15 cellular contexts compared by ENCODE assay signal in genomic region chr12:120791669-120792176, GRCh38.
"Had no signal": no experiment of that assay in that cellular context is flagged by ENCODE, and none has a peak within 500 bp of the region (broad histone marks: within the 10 kb centered on the region; RNA-seq: fewer than 3 reads in every experiment).

No MANE protein-coding gene starts in this region.

- DNase-seq: activated CD4-positive, alpha-beta T cell treated with anti-CD3 and anti-CD28 coated beads, Interleukin-2, amount 50 U/mL, for 48 hours; activated CD8-positive, alpha-beta memory T cell treated with anti-CD3 and anti-CD28 coated beads, Interleukin-2, amount 50 U/mL, for 48 hours; activated effector memory CD4-positive, alpha-beta T cell treated with Interleukin-2 at 50 U/mL for 16 hours; caudate nucleus; colonic mucosa; effector CD8-positive, alpha-beta T cell; ovary; stimulated activated CD4-positive, alpha-beta T cell treated with anti-CD3 and anti-CD28 coated beads, Interleukin-4, amount 100 ng/mL, for 1 hour; stimulated activated CD8-positive, alpha-beta memory T cell treated with anti-CD3 and anti-CD28 coated beads, Interleukin-4, amount 100 ng/mL, for 48 hours; upper lobe of right lung had no signal

- H3K4me1 ChIP-seq: colonic mucosa, upper lobe of right lung had no signal

- H3K27ac Mint-ChIP-seq: stimulated activated naive CD8-positive, alpha-beta T cell treated with anti-CD3 and anti-CD28 coated beads, Interleukin-15, Interleukin-2, amounts not matched to agents 100 ng/mL and 50 ng/mL, for 24 hours had no signal

- H3K36me3 ChIP-seq: colonic mucosa, ovary, upper lobe of right lung had no signal

- H3K27me3 ChIP-seq: colonic mucosa, gastroesophageal sphincter, hepatocyte, ovary, upper lobe of right lung had no signal

- H3K4me3 ChIP-seq: colonic mucosa, gastroesophageal sphincter, hepatocyte, ovary, upper lobe of right lung had no signal

- H3K27ac ChIP-seq: colonic mucosa, gastroesophageal sphincter, hepatocyte, ovary, upper lobe of right lung had no signal

- ATAC-seq: activated CD4-positive, CD25-positive, alpha-beta regulatory T cell treated with anti-CD3 and anti-CD28 coated beads, Interleukin-2, amount 50 U/mL, for 24 hours; gastroesophageal sphincter; upper lobe of right lung had no signal

- H3K9me3 ChIP-seq: colonic mucosa, ovary had no signal

- H3K4me3 Mint-ChIP-seq: neural crest cell; stimulated activated naive CD8-positive, alpha-beta T cell treated with anti-CD3 and anti-CD28 coated beads, Interleukin-15, Interleukin-2, amounts not matched to agents 100 ng/mL and 50 ng/mL, for 24 hours had no signal

- H3K27me3 Mint-ChIP-seq: stimulated activated naive CD8-positive, alpha-beta T cell treated with anti-CD3 and anti-CD28 coated beads, Interleukin-15, Interleukin-2, amounts not matched to agents 100 ng/mL and 50 ng/mL, for 24 hours had no signal
